ENCODE assay signal across 8 cellular contexts in the genomic region with DNA sequence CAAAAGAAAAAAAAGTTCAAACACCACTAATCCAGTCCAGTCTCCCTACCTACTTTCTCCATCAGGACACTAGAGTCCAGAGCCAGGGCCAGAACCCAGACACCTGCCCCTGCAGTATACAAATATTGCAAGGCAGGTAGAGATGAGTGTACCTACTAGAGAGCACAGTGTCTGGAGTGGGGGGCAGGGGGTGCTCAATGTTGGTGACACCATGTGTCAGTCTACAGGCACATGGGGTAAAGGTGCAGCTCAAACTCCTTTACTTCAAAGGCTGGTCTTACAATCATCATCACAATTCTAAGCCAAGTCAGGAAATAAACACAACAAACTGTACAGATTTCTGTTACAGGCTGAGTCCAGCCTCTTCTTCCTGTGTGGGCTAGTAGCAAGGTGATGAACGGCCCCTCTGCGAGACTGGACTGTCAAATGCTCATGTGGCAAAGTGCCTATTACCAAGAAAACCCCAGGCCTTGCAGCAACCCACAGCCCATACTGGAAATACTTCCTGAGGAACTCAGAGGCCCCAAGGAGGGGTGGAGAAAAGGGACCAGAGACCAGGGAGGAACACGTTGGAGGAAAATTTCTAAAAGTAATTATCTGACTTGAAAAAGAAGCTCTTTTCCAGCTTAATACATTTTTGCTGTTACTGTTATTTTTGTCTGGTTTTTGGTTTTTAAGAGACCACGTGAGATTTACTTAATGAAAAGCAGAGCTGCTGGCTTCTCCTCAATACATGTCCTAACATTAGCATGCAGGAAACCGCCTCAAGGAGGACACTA. TPM values are rescaled to one million over a fixed set of nuclear protein-coding genes. Genes with fewer than 3 reads are reported as not detected.
DNase-seq lines count a peak whose midpoint lies in the region; ATAC-seq and TF ChIP-seq lines count a peak whose summit lies in the region.

No MANE protein-coding gene starts in this region.

- H3K9me3 ChIP-seq in SK-N-MC (ENCODE audit: low read depth, low read length) (no peaks in the 10 kb centered on the region), esophagus muscularis mucosa (no peaks in the 10 kb centered on the region), sigmoid colon (no peaks in the 10 kb centered on the region), MM.1S (replicated peaks; ENCODE audit: insufficient read depth, low read length) (no peaks in the 10 kb centered on the region)

- no peak overlapping the region for H3K4me2 ChIP-seq in MM.1S (ENCODE audit: low read depth, low read length)

- H3K27ac ChIP-seq in SK-N-MC (peak overlapping the region; percentile 96), esophagus muscularis mucosa (replicated peaks in 1 of 4) (peak overlapping the region; percentile 12 to 66 (median 61)), sigmoid colon (peak overlapping the region; percentile 50 to 75 (median 62)), MM.1S (ENCODE audit: low read length) (no peak overlapping the region)

- no peaks in the 10 kb centered on the region for H3K9me2 ChIP-seq in MM.1S (replicated peaks; ENCODE audit: insufficient read depth, low read length)

- TF ChIP-seq CTCF in esophagus muscularis mucosa (IDR thresholded peaks at IDR 0.05) (no peak), sigmoid colon (IDR thresholded peaks at IDR 0.05) (no peak), MM.1S (IDR thresholded peaks at IDR 0.05; ENCODE audit: low read length) (no peak)

- peak overlapping the region; percentile 60 for H3K4me3 ChIP-seq in SK-N-MC
- H3K4me3 ChIP-seq in esophagus muscularis mucosa, result no peak overlapping the region
- H3K4me3 ChIP-seq in sigmoid colon, result no peak overlapping the region
- H3K4me3 ChIP-seq in MM.1S (ENCODE audit: low read length), result no peak overlapping the region

- intact Hi-C loops in esophagus muscularis mucosa (cut with DNase I) (no loop called here), sigmoid colon (cut with DNase I) (loop anchor here (5.0 kb wide), 1 partner anchor 41 kb away; no protein-coding TSS in a partner anchor)

- peak; percentile 53 for DNase-seq in GM04503 (ENCODE audit: low read depth)
- peak; percentile 56 for DNase-seq in SK-N-MC (ENCODE audit: low read depth, low spot score)
- DNase-seq in esophagus muscularis mucosa (ENCODE audit: extremely low spot score), result no peak
- DNase-seq in sigmoid colon, result peak; percentile 80
- DNase-seq in MM.1S, result no peak
- DNase-seq in stimulated activated CD4-positive, alpha-beta T cell treated with anti-CD3 and anti-CD28 coated beads, Interleukin-2, amount 100 ng/mL, for 48 hours, result no peak
- no peak for DNase-seq in NCI-H2107 (lab: John Stamatoyannopoulos, UW)

- no peak for ATAC-seq in HG03108 (IDR thresholded peaks at IDR 0.05; ENCODE audit: unreplicated experiment)

- peaks cover 6% of the 10 kb centered on the region; the same call in 1 of the 2 replicates for H3K79me2 ChIP-seq in MM.1S (ENCODE audit: low read length)

- TF ChIP-seq POLR2A in esophagus muscularis mucosa (IDR thresholded peaks at IDR 0.05; ENCODE audit: low read depth) (no peak), sigmoid colon (IDR thresholded peaks at IDR 0.05) (no peak)

- H2AFZ ChIP-seq in MM.1S (ENCODE audit: low read length), result no peak overlapping the region

- H3F3A ChIP-seq in MM.1S (ENCODE audit: insufficient read depth, low read length), result 0 out of 2 replicates have a peak, but pooled peaks cover 8% of the 10 kb centered on the region

- WGBS in esophagus muscularis mucosa, result 22% methylated on average over 5 of the region's 5 CpGs
- 34 to 70% methylated on average over 5 of the region's 5 CpGs for WGBS in sigmoid colon, 2 donors

- TF ChIP-seq EP300 in esophagus muscularis mucosa (IDR thresholded peaks at IDR 0.05) (no peak), sigmoid colon (IDR thresholded peaks at IDR 0.05) (no peak)

- peak overlapping the region; percentile 4 for H3K9ac ChIP-seq in SK-N-MC (ENCODE audit: insufficient read length)
- no peak overlapping the region for H3K9ac ChIP-seq in MM.1S (ENCODE audit: low read length)

- H3K27me3 ChIP-seq in esophagus muscularis mucosa (no peaks in the 10 kb centered on the region), sigmoid colon (no peaks in the 10 kb centered on the region), MM.1S (replicated peaks; ENCODE audit: insufficient read depth, low read length) (no peaks in the 10 kb centered on the region)

- H3K36me3 ChIP-seq in SK-N-MC (ENCODE audit: insufficient read depth, low read length) (peaks cover 66% of the 10 kb centered on the region), esophagus muscularis mucosa (peaks cover 0 to 26% (median 19%) of the 10 kb centered on the region in 4 donors), sigmoid colon (peaks cover 0 to 10% (median 7%) of the 10 kb centered on the region in 4 donors), MM.1S (replicated peaks; ENCODE audit: insufficient read depth, low read length) (no peaks in the 10 kb centered on the region)

- H3K4me1 ChIP-seq in esophagus muscularis mucosa, result peaks cover 60 to 80% (median 65%) of the 10 kb centered on the region in 4 donors
- peaks cover 0 to 89% (median 74%) of the 10 kb centered on the region in 4 donors for H3K4me1 ChIP-seq in sigmoid colon
- peaks cover 33% of the 10 kb centered on the region for H3K4me1 ChIP-seq in MM.1S (ENCODE audit: low read length)

- H4K20me1 ChIP-seq in MM.1S (ENCODE audit: insufficient read depth, low read length), result no peaks in the 10 kb centered on the region

RNA-seq across cellular contexts. Expression of gene TBC1D2B, which starts 29.7 kb away (rescaled TPM):
- total RNA-seq in esophagus muscularis mucosa, result 10 to 100 TPM; 31.3 to 58.8 (median 32.7) TPM
- total RNA-seq in sigmoid colon, result 10 to 100 TPM; 25.3 to 47.1 (median 37.6) TPM
- 10 to 100 TPM in 2 of 3 donors, 1 to 10 TPM in 1; 7.6 to 30.3 (median 13.2) TPM for polyA plus RNA-seq in sigmoid colon

RNA-seq across cellular contexts. Expression of gene SH2D7, which starts 44.5 kb away (rescaled TPM):
- total RNA-seq in esophagus muscularis mucosa (not detected), sigmoid colon (not detected)
- polyA plus RNA-seq in sigmoid colon, result 1 to 10 TPM in 2 of 3 donors, under 1 TPM in 1; 0.69 to 3.0 (median 2.5) TPM

Comparison
In these comparisons a context has a peak if more than half of its experiments do, and no peak if none do; other contexts are left out.
1. DNase-seq: peak in GM04503 (single experiment), SK-N-MC (single experiment) and sigmoid colon (single experiment); none in esophagus muscularis mucosa (single experiment), MM.1S (single experiment), stimulated activated CD4-positive, alpha-beta T cell treated with anti-CD3 and anti-CD28 coated beads, Interleukin-2, amount 100 ng/mL, for 48 hours (0 of 2) and NCI-H2107 (single experiment).